ENCODE assay signal across 7 cellular contexts in the genomic region with DNA sequence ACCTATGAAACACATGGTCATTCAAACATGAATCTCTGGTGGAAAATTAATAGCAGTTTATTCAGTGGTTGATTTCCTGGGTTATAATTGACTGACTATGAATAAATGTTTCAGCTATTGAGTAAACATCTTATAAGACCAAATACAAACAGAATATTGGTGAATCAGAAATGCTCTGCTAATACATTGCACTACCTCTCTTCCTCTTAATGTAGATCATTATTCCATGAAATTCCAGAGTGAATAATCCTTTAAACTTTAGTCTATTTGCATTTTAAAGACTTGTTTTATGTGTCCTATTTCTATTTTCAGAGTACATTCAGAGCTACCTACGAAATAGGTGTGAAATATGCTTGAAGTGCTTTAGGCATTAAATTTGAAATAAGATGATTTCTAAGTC.
"Had no signal": no experiment of that assay in that cellular context is flagged by ENCODE, and none has a peak within 500 bp of the region (broad histone marks: within the 10 kb centered on the region; RNA-seq: fewer than 3 reads in every experiment).

No MANE protein-coding gene starts in this region.

- H3K36me3 Mint-ChIP-seq: IgD-negative memory B cell had no signal

- DNase-seq: IMR-90, KBM-7, KG1 had no signal

- ATAC-seq: HepG2, K562 had no signal

- H3K27me3 Mint-ChIP-seq: IgD-negative memory B cell had no signal

- H3K27ac ChIP-seq: HL-60 had no signal

- H3K4me1 Mint-ChIP-seq: IgD-negative memory B cell had no signal

- H3K4me3 Mint-ChIP-seq: IgD-negative memory B cell had no signal

- H3K27ac Mint-ChIP-seq: IgD-negative memory B cell had no signal

- H3K4me3 ChIP-seq: K562 had no signal
